In the genomic region with DNA sequence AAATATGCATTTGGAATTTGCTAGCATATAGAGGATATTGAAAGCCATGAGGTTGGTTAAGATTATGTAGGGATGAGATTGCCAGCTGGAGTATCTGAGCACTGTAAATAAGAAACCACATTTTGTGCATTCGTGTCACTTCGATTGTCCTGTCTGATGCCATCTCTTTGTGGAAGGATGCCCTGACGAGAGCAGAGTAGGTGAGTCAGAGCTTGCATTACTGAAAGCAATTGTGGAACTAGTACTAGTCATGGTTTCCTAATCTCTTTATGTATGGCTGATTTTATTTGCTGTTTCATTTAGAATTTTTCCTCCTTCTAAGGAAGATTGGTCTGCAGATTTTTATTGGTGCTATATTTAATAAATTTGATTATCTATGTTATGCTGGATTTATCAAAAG, we compare ENCODE assay signal across 16 cellular contexts.
"Had no signal": no experiment of that assay in that cellular context is flagged by ENCODE, and none has a peak within 500 bp of the region (broad histone marks: within the 10 kb centered on the region; RNA-seq: fewer than 3 reads in every experiment).

No MANE protein-coding gene starts in this region.

- H3K27me3 ChIP-seq: body of pancreas, testis had no signal

- ATAC-seq: body of pancreas; left colon; natural killer cell; stimulated activated naive CD8-positive, alpha-beta T cell treated with anti-CD3 and anti-CD28 coated beads, Interleukin-15, amount 100 ng/mL, for 72 hours had no signal

- H3K4me3 ChIP-seq: body of pancreas, lung, skin epidermis, testis had no signal

- H3K9me3 ChIP-seq: body of pancreas, testis had no signal

- DNase-seq: activated CD4-positive, alpha-beta T cell treated with anti-CD3 and anti-CD28 coated beads, Interleukin-2, amount 50 U/mL, for 4 hours; activated naive CD4-positive, alpha-beta T cell treated with anti-CD3 and anti-CD28 coated beads, Interleukin-2, amount 50 U/mL, for 16 hours; activated T-cell treated with anti-CD3 and anti-CD28 coated beads, Interleukin-2, amount 50 U/mL, for 1 hour; amniotic stem cell; body of pancreas; erythroblast; foreskin melanocyte; head of caudate nucleus; left colon; natural killer cell; posterior cingulate gyrus; stimulated activated CD4-positive, alpha-beta T cell treated with anti-CD3 and anti-CD28 coated beads, Interleukin-4, amount 100 ng/mL, for 4 hours; stimulated activated naive CD8-positive, alpha-beta T cell treated with anti-CD3 and anti-CD28 coated beads, Interleukin-15, amount 100 ng/mL, for 72 hours; testis had no signal

- H3K27ac ChIP-seq: body of pancreas, skin epidermis, testis had no signal

- H3K4me1 ChIP-seq: body of pancreas, testis had no signal
